10 cellular contexts compared by ENCODE assay signal in genomic region chr10:11328264-11329054, GRCh38.
DNase-seq lines count a peak whose midpoint lies in the region; ATAC-seq and TF ChIP-seq lines count a peak whose summit lies in the region.
"Had no signal": no experiment of that assay in that cellular context is flagged by ENCODE, and none has a peak within 500 bp of the region (broad histone marks: within the 10 kb centered on the region; RNA-seq: fewer than 3 reads in every experiment).

No MANE protein-coding gene starts in this region.

- H3K4me2 ChIP-seq in H9 (ENCODE audit: insufficient read depth, insufficient read length, low read length), result no peak overlapping the region

- no peaks in the 10 kb centered on the region for H3K36me3 ChIP-seq in ovary

- H3K27ac Mint-ChIP-seq in H9, result peak overlapping the region; percentile 5 to 84 (median 84); a peak in 5 of 7 replicates
- H3K27ac Mint-ChIP-seq in WTC11, result peak overlapping the region; percentile 85; the same call in 1 of the 2 replicates
- H3K27ac Mint-ChIP-seq in stimulated activated effector memory CD8-positive, alpha-beta T cell treated with anti-CD3 and anti-CD28 coated beads, Interleukin-12 subunit alpha, Interleukin-12 subunit beta, amount 100 ng/mL, for 72 hours, result peak overlapping the region; percentile 88

- H3K9me3 ChIP-seq in H9 (ENCODE audit: control insufficient read depth, low read depth, low read length) (no peaks in the 10 kb centered on the region), ovary (no peaks in the 10 kb centered on the region)

- no peak overlapping the region for H2AFZ ChIP-seq in H9 (ENCODE audit: low read length)

- no peak overlapping the region for H2BK120ac ChIP-seq in H9 (ENCODE audit: low read depth, low read length, poor library complexity, severe bottlenecking)

- H3K23ac ChIP-seq in H9 (ENCODE audit: insufficient read length, low read depth, low read length), result no peak overlapping the region

- no peak overlapping the region for H4K91ac ChIP-seq in H9 (ENCODE audit: insufficient read length, low read depth, low read length)

- H3K4ac ChIP-seq in H9 (ENCODE audit: low read depth, low read length), result no peak overlapping the region

- no peak overlapping the region; a peak in 1 of 5 replicates for H3K4me3 Mint-ChIP-seq in H9
- no peak overlapping the region for H3K4me3 Mint-ChIP-seq in WTC11
- no peak overlapping the region for H3K4me3 Mint-ChIP-seq in stimulated activated effector memory CD8-positive, alpha-beta T cell treated with anti-CD3 and anti-CD28 coated beads, Interleukin-12 subunit alpha, Interleukin-12 subunit beta, amount 100 ng/mL, for 72 hours

- H2BK20ac ChIP-seq in H9 (ENCODE audit: low read depth, low read length, poor library complexity, severe bottlenecking), result no peak overlapping the region

- no peaks in the 10 kb centered on the region for H3K79me1 ChIP-seq in H9 (ENCODE audit: insufficient read depth, low read depth, low read length, poor library complexity, severe bottlenecking)

- H2BK5ac ChIP-seq in H9 (ENCODE audit: insufficient read length, low read length), result no peak overlapping the region

- CTCF ChIA-PET in WTC11 (lab: Charles Lee), result interaction anchor here (1.1 to 1.3 kb wide), 3 partner anchors 9 to 145 kb away, joined by 3 to 4 read pairs (median 4); no protein-coding TSS in a partner anchor

- H3K14ac ChIP-seq in H9 (ENCODE audit: insufficient read depth, low read length), result no peak overlapping the region

- no peak overlapping the region for H3K56ac ChIP-seq in H9 (ENCODE audit: insufficient read length, low read depth, low read length)

- H3K18ac ChIP-seq in H9 (ENCODE audit: insufficient read length, low read depth, low read length), result no peak overlapping the region

- no CpG with 5 or more reads among the region's 17 CpGs for WGBS in H9 (ENCODE audit: extremely low coverage, insufficient read length, low lambda C conversion rate)
- WGBS in ovary, 3 donors, result 68 to 86% (median 71%) methylated on average over 16 to 17 of the region's 17 CpGs

- H3K9me3 Mint-ChIP-seq in H9 (no peaks in the 10 kb centered on the region), WTC11 (no peaks in the 10 kb centered on the region)
- H3K9me3 Mint-ChIP-seq in stimulated activated effector memory CD8-positive, alpha-beta T cell treated with anti-CD3 and anti-CD28 coated beads, Interleukin-12 subunit alpha, Interleukin-12 subunit beta, amount 100 ng/mL, for 72 hours, result no peaks in the 10 kb centered on the region

- H2BK12ac ChIP-seq in H9 (ENCODE audit: insufficient read length, low read depth, low read length), result no peak overlapping the region

- peaks cover 0 to 4% (median 0%) of the 10 kb centered on the region in 3 experiments; a peak in 1 of 7 replicates for H3K36me3 Mint-ChIP-seq in H9 (ENCODE audit: insufficient read depth in 1 of 3, low read depth in 3 of 3)
- H3K36me3 Mint-ChIP-seq in WTC11, result no peaks in the 10 kb centered on the region
- no peaks in the 10 kb centered on the region for H3K36me3 Mint-ChIP-seq in stimulated activated effector memory CD8-positive, alpha-beta T cell treated with anti-CD3 and anti-CD28 coated beads, Interleukin-12 subunit alpha, Interleukin-12 subunit beta, amount 100 ng/mL, for 72 hours

- no peak overlapping the region for H2BK15ac ChIP-seq in H9 (ENCODE audit: low read depth, low read length)

- TF ChIP-seq EP300 in ovary (IDR thresholded peaks at IDR 0.05), result no peak

- no peaks in the 10 kb centered on the region for H3K79me2 ChIP-seq in H9 (ENCODE audit: insufficient read depth, low read length)

- H4K20me1 ChIP-seq in H9 (ENCODE audit: control insufficient read depth, insufficient read depth, insufficient read length), result no peaks in the 10 kb centered on the region

- intact Hi-C loops in Right ventricle myocardium superior (cut with DNase I), result no loop called here
- intact Hi-C loops in ovary (cut with DNase I), result no loop called here

- no peaks in the 10 kb centered on the region for H3K23me2 ChIP-seq in H9 (ENCODE audit: insufficient read length, low read depth, low read length, poor library complexity, severe bottlenecking)

- DNase-seq in H9, result no peak
- DNase-seq in WTC11 (ENCODE audit: low spot score), result no peak
- DNase-seq in Right ventricle myocardium superior, result peak; percentile 59
- no peak for DNase-seq in stimulated activated effector memory CD8-positive, alpha-beta T cell treated with anti-CD3 and anti-CD28 coated beads, Interleukin-12 subunit alpha, Interleukin-12 subunit beta, amount 100 ng/mL, for 72 hours (ENCODE audit: low spot score in 2 of 2)
- DNase-seq in ovary, result no peak
- DNase-seq: activated CD4-positive, alpha-beta T cell treated with anti-CD3 and anti-CD28 coated beads for 48 hours; NCI-H82 had no signal

- H3K27me3 Mint-ChIP-seq in H9 (ENCODE audit: low read depth), result no peaks in the 10 kb centered on the region
- no peaks in the 10 kb centered on the region for H3K27me3 Mint-ChIP-seq in WTC11 (ENCODE audit: low read depth)

- H3K27ac ChIP-seq in H9 (ENCODE audit: insufficient read length, low read depth, low read length) (no peak overlapping the region), ovary (peak overlapping the region in 1 of 2 donors; percentile 39)

- POLR2A ChIA-PET in WTC11 (lab: Charles Lee), result no interaction called here

- TF ChIP-seq POLR2A in ovary (IDR thresholded peaks at IDR 0.05), result no peak

- H3K4me1 ChIP-seq in H9 (ENCODE audit: insufficient read depth, low read length), result no peaks in the 10 kb centered on the region; the same call in 1 of the 2 replicates
- H3K4me1 ChIP-seq in ovary (ENCODE audit: insufficient read depth), result peaks cover 11% of the 10 kb centered on the region

- H3K27me3 ChIP-seq in H9 (ENCODE audit: insufficient read depth, low read length) (no peaks in the 10 kb centered on the region), ovary (no peaks in the 10 kb centered on the region)

- H3K4me1 Mint-ChIP-seq in H9 (peaks cover 21 to 34% of the 10 kb centered on the region in 2 experiments), WTC11 (peaks cover 37% of the 10 kb centered on the region)
- H3K4me1 Mint-ChIP-seq in stimulated activated effector memory CD8-positive, alpha-beta T cell treated with anti-CD3 and anti-CD28 coated beads, Interleukin-12 subunit alpha, Interleukin-12 subunit beta, amount 100 ng/mL, for 72 hours, result peaks cover 18% of the 10 kb centered on the region

- no peak for TF ChIP-seq CTCF in H9 (conservative IDR thresholded peaks at IDR 0.05)
- TF ChIP-seq CTCF in WTC11 (IDR thresholded peaks at IDR 0.05), result no peak
- TF ChIP-seq CTCF in ovary (IDR thresholded peaks at IDR 0.05), result no peak

- H3K9ac ChIP-seq in H9 (ENCODE audit: extremely low read depth, insufficient read length, low read length), result no peak overlapping the region

- no peak overlapping the region for H3T11ph ChIP-seq in H9 (ENCODE audit: low read length)

- no peak overlapping the region for H3K4me3 ChIP-seq in ovary

- no peak overlapping the region for H4K8ac ChIP-seq in H9 (replicated peaks; ENCODE audit: insufficient read length, low read depth, low read length)

- no peak overlapping the region for H2AK5ac ChIP-seq in H9 (ENCODE audit: insufficient read length, low read length)

- H4K5ac ChIP-seq in H9 (ENCODE audit: insufficient read length, low read depth, low read length), result no peak overlapping the region

- ATAC-seq in WTC11 (peak; percentile 49), Right ventricle myocardium superior (ENCODE audit: poor library complexity) (peak; percentile 55), HG03139 (IDR thresholded peaks at IDR 0.05; ENCODE audit: unreplicated experiment) (no peak), SK-N-SH treated with all-trans-retinoic acid at 6 μM for 48 hours (no peak), GM21619 (IDR thresholded peaks at IDR 0.05; ENCODE audit: unreplicated experiment) (no peak)
- peak; percentile 36 for ATAC-seq in stimulated activated effector memory CD8-positive, alpha-beta T cell treated with anti-CD3 and anti-CD28 coated beads, Interleukin-12 subunit alpha, Interleukin-12 subunit beta, amount 100 ng/mL, for 72 hours

TF ChIP-seq in WTC11, 78 proteins besides CTCF, POLR2A, EP300 and RAD21 (continues in another document):
- TF ChIP-seq ZNF317 (CRISPR knock-in tag; IDR thresholded peaks at IDR 0.05; ENCODE audit: borderline replicate concordance, low read depth), result no peak

TF ChIP-seq in SK-N-SH treated with all-trans-retinoic acid at 6 μM for 48 hours, 23 proteins besides CTCF, POLR2A, EP300 and RAD21:
- no peak for TF ChIP-seq PATZ1 (CRISPR knock-in tag; IDR thresholded peaks at IDR 0.05; ENCODE audit: borderline replicate concordance)
- TF ChIP-seq TOX (CRISPR knock-in tag; IDR thresholded peaks at IDR 0.05; ENCODE audit: borderline replicate concordance), result no peak
- no peak for TF ChIP-seq ISL1 (CRISPR knock-in tag; IDR thresholded peaks at IDR 0.05)
- no peak for TF ChIP-seq ESRRG (CRISPR knock-in tag; IDR thresholded peaks at IDR 0.05)
- TF ChIP-seq POU6F1 (CRISPR knock-in tag; IDR thresholded peaks at IDR 0.05; ENCODE audit: borderline replicate concordance, low read depth), result no peak

Comparison
In these comparisons a context has a peak if more than half of its experiments do, and no peak if none do; other contexts are left out.
1. ATAC-seq: peak in WTC11 (single experiment), Right ventricle myocardium superior (single experiment) and stimulated activated effector memory CD8-positive, alpha-beta T cell treated with anti-CD3 and anti-CD28 coated beads, Interleukin-12 subunit alpha, Interleukin-12 subunit beta, amount 100 ng/mL, for 72 hours (single experiment); none in HG03139 (single experiment), SK-N-SH treated with all-trans-retinoic acid at 6 μM for 48 hours (single experiment) and GM21619 (single experiment).
2. Peak in every context shown above with its lines, with median percentiles within 50 percentile points of each other: H3K27ac Mint-ChIP-seq.